30 cellular contexts compared by ENCODE assay signal in genomic region chr3:149845570-149846244, GRCh38. TPM values are rescaled to one million over a fixed set of nuclear protein-coding genes. Genes with fewer than 3 reads are reported as not detected.
"Had no signal": no experiment of that assay in that cellular context is flagged by ENCODE, and none has a peak within 500 bp of the region (broad histone marks: within the 10 kb centered on the region; RNA-seq: fewer than 3 reads in every experiment).

No MANE protein-coding gene starts in this region.

- H2AFZ ChIP-seq: neural progenitor cell had no signal

- H3K27ac ChIP-seq: body of pancreas, esophagus squamous epithelium, heart right ventricle, neural progenitor cell, prostate gland, right atrium auricular region, suprapubic skin, tibial nerve, WERI-Rb-1 had no signal

- H3K4me3 ChIP-seq: body of pancreas, dorsolateral prefrontal cortex, esophagus squamous epithelium, heart right ventricle, neural progenitor cell, prostate gland, right atrium auricular region, suprapubic skin, tibial nerve had no signal

- H3K4me2 ChIP-seq: neural progenitor cell had no signal

- H3K9me3 Mint-ChIP-seq: activated naive CD4-positive, alpha-beta T cell treated with anti-CD3 and anti-CD28 coated beads, Interleukin-2, amount 50 U/mL, for 24 hours; effector memory CD8-positive, alpha-beta T cell; mesothelial cell of epicardium; stimulated activated naive CD8-positive, alpha-beta T cell treated with anti-CD3 and anti-CD28 coated beads, Interleukin-15, amount 100 ng/mL, for 72 hours; T-cell had no signal

- H3K9ac ChIP-seq: neural progenitor cell had no signal

- H3K27me3 ChIP-seq: body of pancreas, dorsolateral prefrontal cortex, esophagus squamous epithelium, heart right ventricle, neural progenitor cell, right atrium auricular region, suprapubic skin, tibial nerve had no signal

- H3K36me3 ChIP-seq: neural progenitor cell, prostate gland had no signal

- ATAC-seq: activated CD8-positive, alpha-beta T cell treated with anti-CD3 and anti-CD28 coated beads, Interleukin-2, amount 10 ng/mL, durations not matched to agents 7 days and 5 days; body of pancreas; effector memory CD8-positive, alpha-beta T cell; heart right ventricle; naive thymus-derived CD8-positive, alpha-beta T cell; stimulated activated naive CD8-positive, alpha-beta T cell treated with anti-CD3 and anti-CD28 coated beads, Interleukin-15, amount 100 ng/mL, for 72 hours; T-cell had no signal

- H3K4me1 ChIP-seq: neural progenitor cell, prostate gland had no signal

- DNase-seq: activated CD4-positive, alpha-beta T cell treated with anti-CD3 and anti-CD28 coated beads for 1 hour; activated CD4-positive, alpha-beta T cell treated with anti-CD3 and anti-CD28 coated beads, Interleukin-2, amount 50 U/mL, for 1 hour; activated CD8-positive, alpha-beta T cell treated with anti-CD3 and anti-CD28 coated beads, Interleukin-2, amount 10 ng/mL, durations not matched to agents 7 days and 5 days; activated gamma-delta T cell treated with Interleukin-2 at 50 U/mL for 16 hours; activated T-cell treated with anti-CD3 and anti-CD28 coated beads, Interleukin-2, amount 50 U/mL, for 1 hour; anterior cingulate cortex; body of pancreas; central memory CD4-positive, alpha-beta T cell; dorsolateral prefrontal cortex; effector memory CD8-positive, alpha-beta T cell; esophagus squamous epithelium; heart right ventricle; kidney; naive thymus-derived CD8-positive, alpha-beta T cell; stimulated activated CD4-positive, alpha-beta T cell treated with anti-CD3 and anti-CD28 coated beads, Interleukin-1b, Interleukin-23, amount 100 ng/mL, for 48 hours; stimulated activated naive CD8-positive, alpha-beta T cell treated with anti-CD3 and anti-CD28 coated beads, Interleukin-15, amount 100 ng/mL, for 72 hours; T-cell; WERI-Rb-1 had no signal

- H3K27ac Mint-ChIP-seq: activated CD8-positive, alpha-beta T cell treated with anti-CD3 and anti-CD28 coated beads, Interleukin-2, amount 10 ng/mL, durations not matched to agents 7 days and 5 days; mesothelial cell of epicardium; neural progenitor cell; stimulated activated naive CD8-positive, alpha-beta T cell treated with anti-CD3 and anti-CD28 coated beads, Interleukin-15, amount 100 ng/mL, for 72 hours; T-cell had no signal

- H3K4me1 Mint-ChIP-seq: neural progenitor cell had no signal

- H3K9me3 ChIP-seq: body of pancreas, esophagus squamous epithelium, heart right ventricle, prostate gland, right atrium auricular region, suprapubic skin, tibial nerve had no signal

- H3K4me3 Mint-ChIP-seq: activated CD8-positive, alpha-beta T cell treated with anti-CD3 and anti-CD28 coated beads, Interleukin-2, amount 10 ng/mL, durations not matched to agents 7 days and 5 days; activated naive CD4-positive, alpha-beta T cell treated with anti-CD3 and anti-CD28 coated beads, Interleukin-2, amount 50 U/mL, for 24 hours; effector memory CD8-positive, alpha-beta T cell; mesothelial cell of epicardium; naive thymus-derived CD8-positive, alpha-beta T cell; neural progenitor cell; stimulated activated naive CD8-positive, alpha-beta T cell treated with anti-CD3 and anti-CD28 coated beads, Interleukin-15, amount 100 ng/mL, for 72 hours; T-cell had no signal

- H3K27me3 Mint-ChIP-seq: activated naive CD4-positive, alpha-beta T cell treated with anti-CD3 and anti-CD28 coated beads, Interleukin-2, amount 50 U/mL, for 24 hours; effector memory CD8-positive, alpha-beta T cell; naive thymus-derived CD8-positive, alpha-beta T cell; stimulated activated naive CD8-positive, alpha-beta T cell treated with anti-CD3 and anti-CD28 coated beads, Interleukin-15, amount 100 ng/mL, for 72 hours; T-cell had no signal

RNA-seq across cellular contexts. Expression of gene ANKUB1, which starts 53.4 kb away (rescaled TPM):
- total RNA-seq: activated CD8-positive, alpha-beta T cell treated with anti-CD3 and anti-CD28 coated beads, Interleukin-2, amount 10 ng/mL, durations not matched to agents 7 days and 5 days; body of pancreas; endothelial cell of umbilical vein; esophagus squamous epithelium; heart right ventricle; kidney; lung microvascular endothelial cell; naive thymus-derived CD8-positive, alpha-beta T cell; omental fat pad; prostate gland; right atrium auricular region; skeletal muscle tissue; suprapubic skin; T-cell; urinary bladder had no signal
- polyA plus RNA-seq: endothelial cell of umbilical vein; heart right ventricle; naive thymus-derived CD8-positive, alpha-beta T cell; urinary bladder had no signal
